30 cellular contexts compared by ENCODE assay signal in the genomic region with DNA sequence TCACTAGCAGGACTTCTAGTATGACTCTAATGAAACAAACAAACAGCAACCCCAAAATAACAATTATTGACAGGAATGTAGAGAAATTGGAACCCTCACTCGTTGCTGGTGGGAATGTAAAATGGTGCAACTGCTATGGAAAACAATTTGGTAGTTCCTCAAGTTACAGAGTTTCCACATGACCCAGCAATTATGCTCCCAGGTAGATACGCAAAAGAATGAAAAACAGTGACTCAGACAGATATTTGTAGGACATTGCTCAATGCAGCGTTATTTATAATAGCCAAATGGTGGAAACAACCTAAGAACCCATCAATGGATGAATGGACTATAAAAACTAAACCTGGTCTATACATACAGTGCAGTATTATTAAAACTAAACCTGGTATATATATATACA.
"Had no signal": no experiment of that assay in that cellular context is flagged by ENCODE, and none has a peak within 500 bp of the region (broad histone marks: within the 10 kb centered on the region; RNA-seq: fewer than 3 reads in every experiment).

No MANE protein-coding gene starts in this region.

- H3K27ac ChIP-seq: dorsolateral prefrontal cortex, gastroesophageal sphincter, heart left ventricle, hepatocyte, neutrophil, parathyroid adenoma, right atrium auricular region, stomach, thyroid gland had no signal

- H3K4me1 ChIP-seq: gastroesophageal sphincter, heart left ventricle, parathyroid adenoma, right atrium auricular region, stomach, thyroid gland had no signal

- H3K36me3 ChIP-seq: gastroesophageal sphincter, heart left ventricle, neutrophil, right atrium auricular region, stomach, thyroid gland had no signal

- H3K4me1 Mint-ChIP-seq: mesothelial cell of epicardium; naive B cell; neural crest cell; stimulated activated effector memory CD8-positive, alpha-beta T cell treated with anti-CD3 and anti-CD28 coated beads, Interleukin-12 subunit alpha, Interleukin-12 subunit beta, amount 100 ng/mL, for 72 hours had no signal

- H3K27me3 Mint-ChIP-seq: naive B cell; natural killer cell treated with Interleukin-12 subunit alpha and Interleukin-12 subunit beta and Interleukin-15 and Interleukin-18, amount 100 ng/mL, for 72 hours; progenitor cell of endocrine pancreas; type B pancreatic cell had no signal

- H3K9me3 Mint-ChIP-seq: type B pancreatic cell had no signal

- H3K27me3 ChIP-seq: dorsolateral prefrontal cortex, gastroesophageal sphincter, heart left ventricle, hepatocyte, neutrophil, right atrium auricular region, stomach, thyroid gland had no signal

- ATAC-seq: gastroesophageal sphincter; heart left ventricle; left lobe of liver; mucosa of descending colon; natural killer cell treated with Interleukin-12 subunit alpha and Interleukin-12 subunit beta and Interleukin-15 and Interleukin-18, amount 100 ng/mL, for 72 hours; sciatic nerve; stimulated activated effector memory CD8-positive, alpha-beta T cell treated with anti-CD3 and anti-CD28 coated beads, Interleukin-12 subunit alpha, Interleukin-12 subunit beta, amount 100 ng/mL, for 72 hours had no signal

- H3K4me3 Mint-ChIP-seq: mesothelial cell of epicardium; naive B cell; natural killer cell treated with Interleukin-12 subunit alpha and Interleukin-12 subunit beta and Interleukin-15 and Interleukin-18, amount 100 ng/mL, for 72 hours; neural crest cell; stimulated activated effector memory CD8-positive, alpha-beta T cell treated with anti-CD3 and anti-CD28 coated beads, Interleukin-12 subunit alpha, Interleukin-12 subunit beta, amount 100 ng/mL, for 72 hours; type B pancreatic cell had no signal

- H3K9ac ChIP-seq: parathyroid adenoma had no signal

- DNase-seq: dorsolateral prefrontal cortex; effector CD4-positive, alpha-beta T cell; erythroblast; foreskin fibroblast; heart left ventricle; kidney; mesenchymal stem cell; mucosa of descending colon; naive B cell; stimulated activated CD4-positive, alpha-beta T cell treated with anti-CD3 and anti-CD28 coated beads, Interleukin-12 subunit alpha, Interleukin-12 subunit beta, amount 100 ng/mL, for 4 hours; stimulated activated CD4-positive, alpha-beta T cell treated with anti-CD3 and anti-CD28 coated beads, Interleukin-2, amount 100 ng/mL, for 24 hours; stimulated activated CD4-positive, alpha-beta T cell treated with anti-CD3 and anti-CD28 coated beads, Interleukin-4, amount 100 ng/mL, for 24 hours; stimulated activated naive CD4-positive, alpha-beta T cell treated with Interleukin-2 at 50 U/mL for 16 hours; stomach; thyroid gland had no signal

- H3K4me3 ChIP-seq: dorsolateral prefrontal cortex, gastroesophageal sphincter, heart left ventricle, hepatocyte, lung, mucosa of descending colon, right atrium auricular region, smooth muscle cell, stomach, thyroid gland had no signal

- H3K36me3 Mint-ChIP-seq: naive B cell; natural killer cell treated with Interleukin-12 subunit alpha and Interleukin-12 subunit beta and Interleukin-15 and Interleukin-18, amount 100 ng/mL, for 72 hours; stimulated activated effector memory CD8-positive, alpha-beta T cell treated with anti-CD3 and anti-CD28 coated beads, Interleukin-12 subunit alpha, Interleukin-12 subunit beta, amount 100 ng/mL, for 72 hours; type B pancreatic cell had no signal

- H3K9me3 ChIP-seq: gastroesophageal sphincter, heart left ventricle, mucosa of descending colon, neutrophil, right atrium auricular region, stomach, thyroid gland had no signal

- H3K27ac Mint-ChIP-seq: mesothelial cell of epicardium; naive B cell; natural killer cell treated with Interleukin-12 subunit alpha and Interleukin-12 subunit beta and Interleukin-15 and Interleukin-18, amount 100 ng/mL, for 72 hours; progenitor cell of endocrine pancreas; stimulated activated effector memory CD8-positive, alpha-beta T cell treated with anti-CD3 and anti-CD28 coated beads, Interleukin-12 subunit alpha, Interleukin-12 subunit beta, amount 100 ng/mL, for 72 hours; type B pancreatic cell had no signal
